14 cellular contexts compared by ENCODE assay signal in the genomic region with DNA sequence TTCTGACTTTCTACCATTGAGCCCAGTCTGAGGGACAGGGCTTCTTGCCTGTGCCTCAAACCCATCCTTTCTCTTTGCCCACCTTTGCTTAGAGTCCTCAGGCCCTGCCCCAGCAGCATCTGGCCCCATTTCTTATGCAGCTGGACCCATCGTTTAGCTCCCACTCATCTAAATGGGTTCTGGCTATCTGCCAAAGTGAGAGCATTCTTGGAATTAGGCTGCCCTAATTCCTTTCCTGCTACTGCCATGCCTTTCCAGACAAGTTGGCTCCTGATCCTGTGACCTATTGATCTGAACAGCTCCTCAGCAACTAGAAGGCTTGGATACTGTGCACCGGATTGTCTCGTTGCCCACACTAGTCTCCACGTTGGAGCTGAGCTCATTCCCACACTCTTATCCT. TPM values are rescaled to one million over a fixed set of nuclear protein-coding genes. Genes with fewer than 3 reads are reported as not detected.
A peak's percentile ranks its signal among the peaks of the same experiment; 100 is the strongest.
DNase-seq lines count a peak whose midpoint lies in the region; ATAC-seq and TF ChIP-seq lines count a peak whose summit lies in the region.
"Had no signal": no experiment of that assay in that cellular context is flagged by ENCODE, and none has a peak within 500 bp of the region (broad histone marks: within the 10 kb centered on the region; RNA-seq: fewer than 3 reads in every experiment).

No MANE protein-coding gene starts in this region.

- no peaks in the 10 kb centered on the region for H3K36me3 ChIP-seq in MG63
- no peaks in the 10 kb centered on the region for H3K36me3 ChIP-seq in SJCRH30
- H3K36me3 ChIP-seq in heart right ventricle = no peaks in the 10 kb centered on the region

- H3K27ac ChIP-seq in SJCRH30 = no peak overlapping the region
- H3K27ac ChIP-seq in heart right ventricle = no peak overlapping the region

- DNase-seq in EL (peak; percentile 54), MG63 (peak; percentile 40), SJCRH30 (peak; percentile 17 to 44), fibroblast of the aortic adventitia (ENCODE audit: low read depth) (peak; percentile 33), posterior cingulate gyrus (no peak), anterior cingulate cortex (lab: John Stamatoyannopoulos, UW) (no peak), heart right ventricle (no peak)
- DNase-seq: activated CD4-positive, CD25-positive, alpha-beta regulatory T cell treated with anti-CD3 and anti-CD28 coated beads, Interleukin-2, amount 50 U/mL, for 72 hours; activated naive CD8-positive, alpha-beta T cell treated with anti-CD3 and anti-CD28 coated beads, Interleukin-2, amount 10 ng/mL, durations not matched to agents 7 days and 5 days; CD4-positive, CD25-positive, alpha-beta regulatory T cell; NCI-H187 treated with DMSO at 0.1 percent for 48 hours; T-helper 1 cell had no signal

- ATAC-seq in HG02798 (IDR thresholded peaks at IDR 0.05; ENCODE audit: poor library complexity, unreplicated experiment) (no peak), heart right ventricle (no peak)
- ATAC-seq: HCT116 had no signal

- H3K4me3 ChIP-seq in MG63 (no peak overlapping the region), SJCRH30 (no peak overlapping the region), fibroblast of the aortic adventitia (ENCODE audit: low read depth, low read length) (no peak overlapping the region), heart right ventricle (no peak overlapping the region)

- no peaks in the 10 kb centered on the region for H3K27me3 ChIP-seq in MG63
- H3K27me3 ChIP-seq in SJCRH30 = no peaks in the 10 kb centered on the region
- no peaks in the 10 kb centered on the region for H3K27me3 ChIP-seq in heart right ventricle

- 46 to 51% methylated on average over 4 of the region's 4 CpGs for WGBS in heart right ventricle, 2 donors

- intact Hi-C loops in posterior cingulate gyrus (cut with DNase I) (no loop called here), heart right ventricle (cut with DNase I) (no loop called here)

- H3K9me3 ChIP-seq in MG63 = no peaks in the 10 kb centered on the region
- no peaks in the 10 kb centered on the region for H3K9me3 ChIP-seq in SJCRH30 (replicated peaks)
- no peaks in the 10 kb centered on the region for H3K9me3 ChIP-seq in heart right ventricle

- H3K4me1 ChIP-seq in SJCRH30 (peaks cover 7% of the 10 kb centered on the region; the same call in 1 of the 2 replicates), heart right ventricle (peaks cover 0 to 6% (median 0%) of the 10 kb centered on the region in 9 donors)

- TF ChIP-seq CTCF in fibroblast of the aortic adventitia (IDR thresholded peaks at IDR 0.05; ENCODE audit: insufficient read depth, low read length) (no peak), heart right ventricle (IDR thresholded peaks at IDR 0.05) (no peak)

RNA-seq across cellular contexts. Expression of a gene that starts 23.0 kb away (rescaled TPM):
- total RNA-seq in MG63 (2014; rRNA removed; shearing (Covaris generic); ENCODE audit: low replicate concordance) = 0.10 and 0.40 TPM in 2 replicates
- total RNA-seq in SJCRH30 (2014; rRNA removed; shearing (Covaris generic)) = 1.9 and 2.1 TPM in 2 replicates
- 0.99 and 1.5 TPM in 2 replicates for total RNA-seq in fibroblast of the aortic adventitia (ENCODE audit: low replicate concordance)
- total RNA-seq in heart right ventricle = 1 to 10 TPM in 3 of 10 donors, under 1 TPM in 7; 0.35 to 1.7 (median 0.83) TPM
- 1 to 10 TPM in 1 of 2 donors, under 1 TPM in 1; 0.78 to 1.3 TPM for polyA plus RNA-seq in heart right ventricle

RNA-seq across cellular contexts. Expression of a gene that starts 23.3 kb away (rescaled TPM):
- total RNA-seq in MG63 (2014; rRNA removed; shearing (Covaris generic); ENCODE audit: low replicate concordance) = 7.7 and 12.6 TPM in 2 replicates
- 25.5 and 28.8 TPM in 2 replicates for total RNA-seq in SJCRH30 (2014; rRNA removed; shearing (Covaris generic))
- total RNA-seq in fibroblast of the aortic adventitia (ENCODE audit: low replicate concordance) (4.3 and 13.7 TPM in 2 replicates), heart right ventricle (10 to 100 TPM in 1 of 10 donors, 1 to 10 TPM in 9; 6.5 to 10.1 (median 7.8) TPM)
- 1 to 10 TPM; 6.9 to 7.8 TPM for polyA plus RNA-seq in heart right ventricle

RNA-seq across cellular contexts. Expression of a gene that starts 53.2 kb away (rescaled TPM):
- total RNA-seq in MG63 (2014; rRNA removed; shearing (Covaris generic); ENCODE audit: low replicate concordance) = 13.2 and 19.5 TPM in 2 replicates
- total RNA-seq in SJCRH30 (2014; rRNA removed; shearing (Covaris generic)) = 29.6 and 30.3 TPM in 2 replicates
- 6.4 and 34.6 TPM in 2 replicates for total RNA-seq in fibroblast of the aortic adventitia (ENCODE audit: low replicate concordance)
- total RNA-seq in heart right ventricle = 10 to 100 TPM in 1 of 10 donors, 1 to 10 TPM in 9; 4.7 to 10.3 (median 6.8) TPM
- 1 to 10 TPM; 1.8 to 3.2 TPM for polyA plus RNA-seq in heart right ventricle

Comparison
In these comparisons a context has a peak if more than half of its experiments do, and no peak if none do; other contexts are left out.
1. DNase-seq: peak in EL (single experiment), MG63 (single experiment), SJCRH30 (2 of 2) and fibroblast of the aortic adventitia (single experiment); none in posterior cingulate gyrus (0 of 10), anterior cingulate cortex (0 of 58) and heart right ventricle (0 of 2).